12 cellular contexts compared by ENCODE assay signal in the genomic region with DNA sequence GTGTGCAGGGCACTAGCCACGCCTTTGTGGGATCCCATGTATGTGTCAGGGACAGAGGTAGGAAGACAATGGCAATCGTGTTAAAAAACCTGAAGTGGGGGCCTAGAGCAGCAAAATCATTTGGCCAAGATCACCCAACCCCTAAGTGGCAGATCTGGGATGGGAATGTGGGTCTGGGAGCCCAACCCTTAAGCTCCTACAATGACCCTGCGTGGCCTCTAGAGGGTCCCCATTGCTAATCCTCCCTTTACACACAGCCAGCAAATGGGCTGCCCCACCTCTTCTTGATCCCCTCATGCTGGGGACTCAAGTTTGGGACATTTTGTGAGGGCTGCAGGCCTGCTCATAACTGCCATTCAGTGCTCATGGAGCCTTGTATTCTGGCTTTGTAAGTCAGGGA.
A peak's percentile ranks its signal among the peaks of the same experiment; 100 is the strongest.
DNase-seq lines count a peak whose midpoint lies in the region; ATAC-seq and TF ChIP-seq lines count a peak whose summit lies in the region.
"Had no signal": no experiment of that assay in that cellular context is flagged by ENCODE, and none has a peak within 500 bp of the region (broad histone marks: within the 10 kb centered on the region; RNA-seq: fewer than 3 reads in every experiment).

No MANE protein-coding gene starts in this region.

- H3K27ac Mint-ChIP-seq in stimulated activated memory B cell treated with anti-CD40 and anti-IgM and Interleukin-4, amounts not matched to agents 10 μg/mL and 1 μg/mL and 100 μg/mL, for 72 hours = peak overlapping the region; percentile 78
- no peak overlapping the region for H3K27ac Mint-ChIP-seq in Calu3 (ENCODE audit: unreplicated experiment)

- H3K9me2 ChIP-seq in SK-N-SH (no peaks in the 10 kb centered on the region), OCI-LY7 (ENCODE audit: insufficient read depth, low read length) (no peaks in the 10 kb centered on the region)

- H4K20me1 ChIP-seq in SK-N-SH (ENCODE audit: insufficient read depth) (no peaks in the 10 kb centered on the region), OCI-LY7 (ENCODE audit: insufficient read depth, low read length) (no peaks in the 10 kb centered on the region)

- H3K4me2 ChIP-seq in SK-N-SH (no peak overlapping the region), OCI-LY7 (ENCODE audit: low read length) (no peak overlapping the region)

- H3F3A ChIP-seq in SK-N-SH (replicated peaks; ENCODE audit: insufficient read depth) = no peaks in the 10 kb centered on the region

- POLR2A ChIA-PET in SK-N-SH (lab: Yijun Ruan, JAX) = no interaction called here
- POLR2A ChIA-PET in OCI-LY7 (lab: Charles Lee) = interaction anchor here (0.6 to 0.7 kb wide), 2 partner anchors 12 to 38 kb away, joined by 3 to 4 read pairs; no protein-coding TSS in a partner anchor

- TF ChIP-seq EP300 in SK-N-SH (IDR thresholded peaks at IDR 0.05; ENCODE audit: borderline replicate concordance in 1 of 2, low read depth in 1 of 2, low read length in 1 of 2) = no peak

- TF ChIP-seq CTCF in SK-N-SH (IDR thresholded peaks at IDR 0.05) (no peak), OCI-LY7 (conservative IDR thresholded peaks at IDR 0.05; ENCODE audit: low read length) (peak; percentile 47), fibroblast of the aortic adventitia (IDR thresholded peaks at IDR 0.05; ENCODE audit: insufficient read depth, low read length) (peak; percentile 6), Calu3 (IDR thresholded peaks at IDR 0.05; ENCODE audit: unreplicated experiment) (no peak)

- DNase-seq in SK-N-SH (no peak), OCI-LY7 (ENCODE audit: low spot score) (no peak), fibroblast of the aortic adventitia (ENCODE audit: low read depth) (no peak), erythroblast (lab: John Stamatoyannopoulos, UW) (no peak), Calu3 (no peak), NCI-H2171 (lab: John Stamatoyannopoulos, UW) (no peak)
- DNase-seq: activated gamma-delta T cell treated with Interleukin-2 at 50 U/mL for 16 hours, NCI-H1417 treated with DMSO at 0.1 percent for 48 hours, spleen had no signal

- H3K9ac ChIP-seq in SK-N-SH = no peak overlapping the region

- peaks cover 42% of the 10 kb centered on the region for H3K36me3 Mint-ChIP-seq in stimulated activated memory B cell treated with anti-CD40 and anti-IgM and Interleukin-4, amounts not matched to agents 10 μg/mL and 1 μg/mL and 100 μg/mL, for 72 hours
- peaks cover 16% of the 10 kb centered on the region for H3K36me3 Mint-ChIP-seq in Calu3 (ENCODE audit: insufficient read depth, unreplicated experiment)

- peaks cover 31 to 40% of the 10 kb centered on the region in 2 experiments for H3K36me3 ChIP-seq in SK-N-SH (replicated peaks in 1 of 2; ENCODE audit: control insufficient read depth in 1 of 2, insufficient read depth in 2 of 2, low read length in 1 of 2)
- H3K36me3 ChIP-seq in OCI-LY7 (ENCODE audit: insufficient read depth, low read length) = peaks cover 27% of the 10 kb centered on the region

- no TSS peak for BruUV-seq in OCI-LY7 (replicated peaks; lab: Mats Ljungman, UMichigan)
- BruUV-seq in Calu3 (replicated peaks; lab: Mats Ljungman, UMichigan) = no TSS peak

- CTCF ChIA-PET in SK-N-SH (lab: Yijun Ruan, JAX) (interaction anchor here (0.6 to 1.5 kb wide), 5 partner anchors 9 to 67 kb away, joined by 3 to 6 read pairs (median 4); no protein-coding TSS in a partner anchor), OCI-LY7 (lab: Charles Lee; ENCODE audit: unreplicated experiment) (no interaction called here), Calu3 (lab: Charles Lee) (no interaction called here)

- no peaks in the 10 kb centered on the region for H3K27me3 ChIP-seq in SK-N-SH (ENCODE audit: insufficient read depth)
- H3K27me3 ChIP-seq: cardiac muscle cell, spleen had no signal

- TF ChIP-seq RAD21 in SK-N-SH (IDR thresholded peaks at IDR 0.05; ENCODE audit: low read length) = no peak; the same call in 1 of the 2 replicates

- no peak overlapping the region for H3K4me3 ChIP-seq in SK-N-SH (ENCODE audit: low read depth in 2 of 2, low read length in 1 of 2)
- no peak overlapping the region for H3K4me3 ChIP-seq in OCI-LY7 (ENCODE audit: low read depth, low read length, poor library complexity, severe bottlenecking)
- no peak overlapping the region for H3K4me3 ChIP-seq in fibroblast of the aortic adventitia (ENCODE audit: low read depth, low read length)
- H3K4me3 ChIP-seq: cardiac muscle cell, spleen had no signal

- intact Hi-C loops in OCI-LY7 (cut with micrococcal nuclease; ENCODE audit: unreplicated experiment) = no loop called here
- intact Hi-C loops in Calu3 (cut with micrococcal nuclease; ENCODE audit: unreplicated experiment) = no loop called here

- no peaks in the 10 kb centered on the region for H3K4me1 ChIP-seq in SK-N-SH (ENCODE audit: control insufficient read depth in 1 of 2, insufficient read depth in 2 of 2, low read depth in 1 of 2, low read length in 1 of 2)
- no peaks in the 10 kb centered on the region for H3K4me1 ChIP-seq in OCI-LY7 (ENCODE audit: insufficient read depth, low read length, poor library complexity, severe bottlenecking)

- ATAC-seq in SK-N-SH treated with all-trans-retinoic acid at 6 μM for 48 hours = peak; percentile 29
- no peak for ATAC-seq in stimulated activated memory B cell treated with anti-CD40 and anti-IgM and Interleukin-4, amounts not matched to agents 10 μg/mL and 1 μg/mL and 100 μg/mL, for 72 hours

- no peaks in the 10 kb centered on the region for H3K27me3 Mint-ChIP-seq in stimulated activated memory B cell treated with anti-CD40 and anti-IgM and Interleukin-4, amounts not matched to agents 10 μg/mL and 1 μg/mL and 100 μg/mL, for 72 hours
- no peaks in the 10 kb centered on the region for H3K27me3 Mint-ChIP-seq in Calu3 (ENCODE audit: unreplicated experiment)

- H3K4me1 Mint-ChIP-seq in stimulated activated memory B cell treated with anti-CD40 and anti-IgM and Interleukin-4, amounts not matched to agents 10 μg/mL and 1 μg/mL and 100 μg/mL, for 72 hours = peaks cover 20% of the 10 kb centered on the region
- H3K4me1 Mint-ChIP-seq in Calu3 (ENCODE audit: low read depth, unreplicated experiment) = no peaks in the 10 kb centered on the region

- 100% methylated on average over 3 of the region's 3 CpGs for WGBS in SK-N-SH (ENCODE audit: low lambda C conversion rate)

- H2AFZ ChIP-seq in SK-N-SH (ENCODE audit: low read depth) = no peak overlapping the region
- no peak overlapping the region for H2AFZ ChIP-seq in OCI-LY7 (ENCODE audit: low read length)

- H3K27ac ChIP-seq in SK-N-SH (ENCODE audit: low read depth in 2 of 2, low read length in 1 of 2) (no peak overlapping the region; a peak in 1 of 4 replicates), OCI-LY7 (ENCODE audit: low read depth, low read length, poor library complexity, severe bottlenecking) (no peak overlapping the region)
- H3K27ac ChIP-seq: cardiac muscle cell had no signal

- H3K9me3 ChIP-seq in SK-N-SH (no peaks in the 10 kb centered on the region), OCI-LY7 (ENCODE audit: low read length) (no peaks in the 10 kb centered on the region)

- no peak for TF ChIP-seq POLR2A in erythroblast (IDR thresholded peaks at IDR 0.05; ENCODE audit: low read length)

- H3K79me2 ChIP-seq in SK-N-SH (ENCODE audit: insufficient read depth) (no peaks in the 10 kb centered on the region), OCI-LY7 (ENCODE audit: insufficient read depth, low read depth, low read length) (no peaks in the 10 kb centered on the region)

- H3K9me3 Mint-ChIP-seq in stimulated activated memory B cell treated with anti-CD40 and anti-IgM and Interleukin-4, amounts not matched to agents 10 μg/mL and 1 μg/mL and 100 μg/mL, for 72 hours = peaks cover 4% of the 10 kb centered on the region
- H3K9me3 Mint-ChIP-seq in Calu3 (ENCODE audit: low read depth, unreplicated experiment) = no peaks in the 10 kb centered on the region

- no peak overlapping the region for H3K4me3 Mint-ChIP-seq in stimulated activated memory B cell treated with anti-CD40 and anti-IgM and Interleukin-4, amounts not matched to agents 10 μg/mL and 1 μg/mL and 100 μg/mL, for 72 hours
- no peak overlapping the region for H3K4me3 Mint-ChIP-seq in Calu3 (ENCODE audit: low read depth, unreplicated experiment)

TF ChIP-seq in SK-N-SH treated with all-trans-retinoic acid at 6 μM for 48 hours, 23 proteins besides CTCF, POLR2A, EP300 and RAD21 (continues in another document):
- TF ChIP-seq ZNF8 (CRISPR knock-in tag; IDR thresholded peaks at IDR 0.05) (no peak), SNAI2 (CRISPR knock-in tag; IDR thresholded peaks at IDR 0.05) (no peak), BACH2 (CRISPR knock-in tag; IDR thresholded peaks at IDR 0.05; ENCODE audit: borderline replicate concordance) (no peak)
- TF ChIP-seq, protein P1, sequence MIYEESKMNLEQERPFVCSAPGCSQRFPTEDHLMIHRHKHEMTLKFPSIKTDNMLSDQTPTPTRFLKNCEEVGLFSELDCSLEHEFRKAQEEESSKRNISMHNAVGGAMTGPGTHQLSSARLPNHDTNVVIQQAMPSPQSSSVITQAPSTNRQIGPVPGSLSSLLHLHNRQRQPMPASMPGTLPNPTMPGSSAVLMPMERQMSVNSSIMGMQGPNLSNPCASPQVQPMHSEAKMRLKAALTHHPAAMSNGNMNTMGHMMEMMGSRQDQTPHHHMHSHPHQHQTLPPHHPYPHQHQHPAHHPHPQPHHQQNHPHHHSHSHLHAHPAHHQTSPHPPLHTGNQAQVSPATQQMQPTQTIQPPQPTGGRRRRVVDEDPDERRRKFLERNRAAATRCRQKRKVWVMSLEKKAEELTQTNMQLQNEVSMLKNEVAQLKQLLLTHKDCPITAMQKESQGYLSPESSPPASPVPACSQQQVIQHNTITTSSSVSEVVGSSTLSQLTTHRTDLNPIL (CRISPR knock-in tag; IDR thresholded peaks at IDR 0.05; ENCODE audit: low read depth) = no peak

TF ChIP-seq in SK-N-SH, 30 proteins besides CTCF, POLR2A, EP300 and RAD21 (continues in another document):
- TF ChIP-seq SIN3A (IDR thresholded peaks at IDR 0.05; ENCODE audit: borderline replicate concordance, low read depth, low read length) (no peak), RFX5 (IDR thresholded peaks at IDR 0.05; ENCODE audit: low read length) (no peak), FOXJ3 (CRISPR knock-in tag; IDR thresholded peaks at IDR 0.05) (no peak)

Comparison
In these comparisons a context has a peak if more than half of its experiments do, and no peak if none do; other contexts are left out.
1. CTCF ChIP-seq: peak in OCI-LY7 (single experiment) and fibroblast of the aortic adventitia (single experiment); none in SK-N-SH (single experiment) and Calu3 (single experiment).